In genomic region chr17:8829036-8829941, GRCh38 we compare ENCODE assay signal across 19 cellular contexts. TPM values are rescaled to one million over a fixed set of nuclear protein-coding genes. Genes with fewer than 3 reads are reported as not detected.
DNase-seq lines count a peak whose midpoint lies in the region; ATAC-seq, FAIRE-seq and TF ChIP-seq lines count a peak whose summit lies in the region.
"Had no signal": no experiment of that assay in that cellular context is flagged by ENCODE, and none has a peak within 500 bp of the region (broad histone marks: within the 10 kb centered on the region; RNA-seq: fewer than 3 reads in every experiment).

No MANE protein-coding gene starts in this region.

- H3K27me3 Mint-ChIP-seq in chondrocyte (ENCODE audit: low read depth) = peaks cover 6% of the 10 kb centered on the region
- no peaks in the 10 kb centered on the region for H3K27me3 Mint-ChIP-seq in type B pancreatic cell
- H3K27me3 Mint-ChIP-seq: T-cell had no signal

- H3K27ac Mint-ChIP-seq in chondrocyte (ENCODE audit: unreplicated experiment) = no peak overlapping the region
- no peak overlapping the region for H3K27ac Mint-ChIP-seq in type B pancreatic cell
- H3K27ac Mint-ChIP-seq: T-cell had no signal

- H3K9me3 Mint-ChIP-seq in chondrocyte (ENCODE audit: low read depth) = peaks cover 12% of the 10 kb centered on the region
- no peaks in the 10 kb centered on the region for H3K9me3 Mint-ChIP-seq in type B pancreatic cell

- peak; percentile 58 for TF ChIP-seq POLR2A in GM18505 (IDR thresholded peaks at IDR 0.05; ENCODE audit: borderline replicate concordance, extremely low read depth, insufficient read depth, insufficient read length)

- no peaks in the 10 kb centered on the region for H3K4me1 Mint-ChIP-seq in chondrocyte (ENCODE audit: low read depth)
- H3K4me1 Mint-ChIP-seq in type B pancreatic cell (ENCODE audit: unreplicated experiment) = peaks cover 5% of the 10 kb centered on the region
- H3K4me1 Mint-ChIP-seq: T-cell had no signal

- FAIRE-seq in HTR-8/SVneo (lab: Jason Lieb, UNC) = peak; percentile 99
- FAIRE-seq: GM18507, GM19239 had no signal

- ATAC-seq in GM18505 (IDR thresholded peaks at IDR 0.05; ENCODE audit: unreplicated experiment) = no peak
- no peak for ATAC-seq in GM21723 (IDR thresholded peaks at IDR 0.05; ENCODE audit: unreplicated experiment)
- ATAC-seq in left lobe of liver = no peak
- ATAC-seq: T-cell had no signal

- no peak for DNase-seq in HTR-8/SVneo (ENCODE audit: insufficient read length, low spot score)
- DNase-seq in chondrocyte (ENCODE audit: low spot score) = peak; percentile 6
- peak; percentile 37 for DNase-seq in type B pancreatic cell (ENCODE audit: extremely low spot score, unreplicated experiment)
- DNase-seq in NK-92 (lab: John Stamatoyannopoulos, UW; ENCODE audit: unreplicated experiment) = no peak
- no peak for DNase-seq in left lobe of liver (ENCODE audit: low spot score)
- DNase-seq: Caco-2, HCEC 1CT, NCI-H1436 treated with DMSO at 0.1 percent for 48 hours, NCI-H2029 treated with DMSO at 0.1 percent for 48 hours, NCI-H510A treated with DMSO at 0.1 percent for 48 hours, NCI-H82, Peyer's patch, Right ventricle myocardium superior, T-cell had no signal

- H3K4me3 Mint-ChIP-seq in chondrocyte (ENCODE audit: unreplicated experiment) = no peak overlapping the region
- no peak overlapping the region for H3K4me3 Mint-ChIP-seq in type B pancreatic cell
- H3K4me3 Mint-ChIP-seq: T-cell had no signal

- H3K36me3 Mint-ChIP-seq in chondrocyte (ENCODE audit: low read depth) = no peaks in the 10 kb centered on the region
- no peaks in the 10 kb centered on the region for H3K36me3 Mint-ChIP-seq in type B pancreatic cell
- H3K36me3 Mint-ChIP-seq: T-cell had no signal

- TF ChIP-seq CTCF in chondrocyte (IDR thresholded peaks at IDR 0.05) (no peak), type B pancreatic cell (conservative IDR thresholded peaks at IDR 0.05) (no peak)

RNA-seq across cellular contexts. Expression of gene MFSD6L, which starts 30.1 kb away (rescaled TPM):
- total RNA-seq in chondrocyte = not detected in 3 replicates
- 3.1 and 3.6 TPM in 2 replicates for total RNA-seq in type B pancreatic cell (ENCODE audit: low replicate concordance)
- not detected for total RNA-seq in left lobe of liver
- total RNA-seq: Caco-2, M059J had no signal

RNA-seq across cellular contexts. Expression of gene PIK3R6, which starts 38.2 kb away (rescaled TPM):
- total RNA-seq in chondrocyte (not detected in 3 replicates), type B pancreatic cell (ENCODE audit: low replicate concordance) (not detected in 2 replicates), left lobe of liver (0.18 TPM)
- total RNA-seq: Caco-2, M059J had no signal

Comparison
In these comparisons a context has a peak if more than half of its experiments do, and no peak if none do; other contexts are left out.
1. DNase-seq: peak in chondrocyte (single experiment) and type B pancreatic cell (single experiment); none in HTR-8/SVneo (single experiment), NK-92 (single experiment) and left lobe of liver (single experiment).